Comparison of ENCODE assay signal across 8 cellular contexts in the genomic region with DNA sequence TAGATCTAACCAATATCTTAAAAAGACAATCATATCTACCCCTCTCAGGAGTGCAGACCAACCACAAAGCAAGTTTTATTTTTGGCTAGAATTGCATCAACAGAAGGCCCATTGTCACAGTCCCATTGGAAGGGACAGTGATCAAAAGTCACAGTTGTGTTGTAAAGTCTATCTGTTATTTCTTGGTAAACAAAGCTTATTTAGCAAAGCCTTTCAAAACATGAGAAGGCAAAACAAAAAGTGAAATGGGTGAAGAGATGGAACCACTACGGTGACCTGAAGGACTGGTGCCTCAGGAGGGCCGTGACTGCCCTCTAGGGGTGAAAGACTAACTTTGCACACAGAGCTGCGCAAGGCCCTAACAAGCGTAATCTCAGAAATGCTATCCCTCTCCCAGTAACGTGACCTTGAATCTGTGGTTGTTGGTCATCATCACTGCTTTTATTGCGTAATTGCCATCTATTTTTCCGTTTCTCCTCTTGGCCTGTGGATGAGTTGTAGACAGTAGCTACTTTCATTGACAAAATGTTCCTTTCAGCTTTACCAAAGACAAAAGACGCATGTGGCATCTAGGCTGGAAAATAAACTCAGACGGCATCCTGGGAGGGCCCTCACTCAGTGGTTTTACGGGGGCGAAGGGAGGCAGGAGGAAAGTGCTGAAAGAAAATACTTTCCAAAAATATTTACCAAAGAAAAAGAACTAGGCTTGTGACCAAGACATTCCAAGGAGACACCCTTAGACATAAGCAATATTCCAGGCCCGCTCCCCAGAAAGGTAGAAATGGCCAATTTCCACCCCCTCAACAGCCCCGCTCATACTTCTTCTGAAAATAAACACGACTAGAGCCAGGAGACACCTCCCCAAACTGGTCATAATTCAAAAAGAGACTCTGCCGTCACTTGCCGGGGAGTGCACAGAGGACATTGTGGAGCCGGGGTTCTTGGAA.
A peak's percentile ranks its signal among the peaks of the same experiment; 100 is the strongest.
DNase-seq lines count a peak whose midpoint lies in the region; ATAC-seq and TF ChIP-seq lines count a peak whose summit lies in the region.

No MANE protein-coding gene starts in this region.

- no peak overlapping the region for H3K27ac ChIP-seq in VCaP

- TF ChIP-seq CTCF in VCaP (conservative IDR thresholded peaks at IDR 0.05): peak; percentile 98

- in situ Hi-C loops in T47D (cut with HindIII; ENCODE audit: low pct_unique_long_range_greater_than_20kb, low sequenced_read_pairs): no loop called here

- peak; percentile 99 for ATAC-seq in HG02759 (IDR thresholded peaks at IDR 0.05; ENCODE audit: unreplicated experiment)

- DNase-seq in NCI-H524 (lab: John Stamatoyannopoulos, UW) (peak; percentile 41 to 71), NCI-H524 treated with DMSO at 0.1 percent for 48 hours (lab: John Stamatoyannopoulos, UW) (no peak), NCI-H146 treated with DMSO at 0.1 percent for 48 hours (lab: John Stamatoyannopoulos, UW; ENCODE audit: unreplicated experiment) (peak; percentile 9), T47D (ENCODE audit: low read depth in 1 of 2, low spot score in 1 of 2) (peak; percentile 18 to 76), iris pigment epithelial cell (ENCODE audit: low read depth) (peak; percentile 94)
- DNase-seq in stimulated activated CD4-positive, alpha-beta T cell treated with anti-CD3 and anti-CD28 coated beads, Interleukin-15, amount 100 ng/mL, for 1 hour (ENCODE audit: low read depth in 1 of 2, low spot score in 1 of 2): peak; percentile 27 to 41
